10 cellular contexts compared by ENCODE assay signal in the genomic region with DNA sequence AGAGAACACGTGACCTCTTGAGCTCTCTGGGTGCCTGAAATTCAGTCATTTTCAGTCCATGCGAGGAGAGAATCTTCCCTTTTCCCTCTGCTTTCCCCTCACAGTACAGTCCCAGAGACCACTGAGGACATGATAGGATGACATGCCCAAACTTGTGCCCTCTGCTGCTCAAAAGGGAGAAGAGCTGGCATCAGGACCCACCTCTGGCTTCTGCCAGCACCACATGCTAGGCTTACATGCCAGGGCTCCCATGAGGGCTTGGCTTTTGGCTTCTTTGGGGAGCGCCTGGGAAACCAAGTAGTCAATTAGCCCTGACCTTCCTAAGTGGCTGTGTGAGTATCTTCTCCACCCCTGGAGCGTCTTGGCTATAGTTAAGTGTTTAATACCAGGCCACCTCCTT. TPM values are rescaled to one million over a fixed set of nuclear protein-coding genes. Genes with fewer than 3 reads are reported as not detected.
A peak's percentile ranks its signal among the peaks of the same experiment; 100 is the strongest.
DNase-seq lines count a peak whose midpoint lies in the region; ATAC-seq lines count a peak whose summit lies in the region.
"Had no signal": no experiment of that assay in that cellular context is flagged by ENCODE, and none has a peak within 500 bp of the region (broad histone marks: within the 10 kb centered on the region; RNA-seq: fewer than 3 reads in every experiment).

No MANE protein-coding gene starts in this region.

- H3K27ac Mint-ChIP-seq in CD8-positive, alpha-beta memory T cell, result peak overlapping the region in 3 of 8 donors; percentile 12 to 64 (median 33)

- DNase-seq in Right ventricle myocardium inferior (ENCODE audit: missing footprints) (no peak), cardiac septum (ENCODE audit: low spot score) (no peak), RKO (ENCODE audit: low spot score) (peak; percentile 28), fibroblast of gingiva (ENCODE audit: low read depth) (peak; percentile 19)
- no peak for DNase-seq in CD8-positive, alpha-beta memory T cell
- DNase-seq: naive B cell, OCI-M1 had no signal

- no peak overlapping the region for H3K27ac ChIP-seq in CD8-positive, alpha-beta memory T cell (ENCODE audit: low read depth, low read length)

- POLR2A ChIA-PET in CD8-positive, alpha-beta memory T cell (lab: Charles Lee), result no interaction called here

- H3K4me1 ChIP-seq in CD8-positive, alpha-beta memory T cell (ENCODE audit: insufficient read depth, low read length), result peaks cover 2% of the 10 kb centered on the region

- CTCF ChIA-PET in CD8-positive, alpha-beta memory T cell (lab: Charles Lee), result interaction anchor here (1.1 kb wide), 1 partner anchor 80 kb away, joined by 3 read pairs; no protein-coding TSS in a partner anchor

- no peak overlapping the region for H3K4me3 ChIP-seq in CD8-positive, alpha-beta memory T cell (ENCODE audit: low read length)

- no peaks in the 10 kb centered on the region for H3K27me3 Mint-ChIP-seq in CD8-positive, alpha-beta memory T cell
- H3K27me3 Mint-ChIP-seq: naive B cell had no signal

- intact Hi-C loops in Right ventricle myocardium inferior (cut with DNase I), result loop anchor here (2.0 to 5.0 kb wide), 2 partner anchors 59 to 182 kb away; no protein-coding TSS in a partner anchor
- intact Hi-C loops in cardiac septum (cut with DNase I), result loop anchor here (5.0 kb wide), 4 partner anchors 38 to 182 kb away; a partner anchor contains a TSS

- peaks cover 41% of the 10 kb centered on the region for H3K36me3 ChIP-seq in CD8-positive, alpha-beta memory T cell (ENCODE audit: insufficient read depth, low read length)

- H3K4me1 Mint-ChIP-seq in CD8-positive, alpha-beta memory T cell, result peaks cover 0 to 8% (median 5%) of the 10 kb centered on the region in 3 donors

- no peak overlapping the region for H3K4me3 Mint-ChIP-seq in CD8-positive, alpha-beta memory T cell

- ATAC-seq in Right ventricle myocardium inferior (peak; percentile 40), GM19463 (IDR thresholded peaks at IDR 0.05; ENCODE audit: unreplicated experiment) (no peak), GM18858 (IDR thresholded peaks at IDR 0.05; ENCODE audit: unreplicated experiment) (no peak), GM21576 (IDR thresholded peaks at IDR 0.05; ENCODE audit: unreplicated experiment) (no peak)

- no peaks in the 10 kb centered on the region for H3K9me3 ChIP-seq in CD8-positive, alpha-beta memory T cell (ENCODE audit: low read length)

- no peaks in the 10 kb centered on the region for H3K9me3 Mint-ChIP-seq in CD8-positive, alpha-beta memory T cell
- H3K9me3 Mint-ChIP-seq: naive B cell had no signal

- peaks cover 0 to 83% (median 18%) of the 10 kb centered on the region in 3 donors for H3K36me3 Mint-ChIP-seq in CD8-positive, alpha-beta memory T cell

- H3K27me3 ChIP-seq in CD8-positive, alpha-beta memory T cell (ENCODE audit: insufficient read depth, low read length, poor library complexity, severe bottlenecking), result no peaks in the 10 kb centered on the region

RNA-seq across cellular contexts. Expression of a gene that starts 13.8 kb away (rescaled TPM):
- total RNA-seq in Right ventricle myocardium inferior (2.8 TPM), cardiac septum (3.6 TPM)
- under 1 TPM; 0.09 to 0.16 TPM for total RNA-seq in CD8-positive, alpha-beta memory T cell
- polyA plus RNA-seq in CD8-positive, alpha-beta memory T cell, result not detected

Comparison
In these comparisons a context has a peak if more than half of its experiments do, and no peak if none do; other contexts are left out.
1. DNase-seq: peak in RKO (single experiment) and fibroblast of gingiva (single experiment); none in Right ventricle myocardium inferior (single experiment), cardiac septum (single experiment) and CD8-positive, alpha-beta memory T cell (0 of 5).